17 cellular contexts compared by ENCODE assay signal in genomic region chr6:16326971-16327776, GRCh38.
A peak's percentile ranks its signal among the peaks of the same experiment; 100 is the strongest.
DNase-seq lines count a peak whose midpoint lies in the region; ATAC-seq and TF ChIP-seq lines count a peak whose summit lies in the region.
"Had no signal": no experiment of that assay in that cellular context is flagged by ENCODE, and none has a peak within 500 bp of the region (broad histone marks: within the 10 kb centered on the region; RNA-seq: fewer than 3 reads in every experiment).

No MANE protein-coding gene starts in this region.

- H3K27me3 ChIP-seq in mammary epithelial cell (ENCODE audit: insufficient read depth, low read length): no peaks in the 10 kb centered on the region
- no peaks in the 10 kb centered on the region for H3K27me3 ChIP-seq in PC-3 (ENCODE audit: low read length)
- peaks cover 0 to 2% (median 0%) of the 10 kb centered on the region in 3 experiments for H3K27me3 ChIP-seq in neuronal stem cell (ENCODE audit: control insufficient read depth in 3 of 3, insufficient read depth in 3 of 3, low read depth in 1 of 3, low read length in 3 of 3)
- H3K27me3 ChIP-seq in upper lobe of right lung: no peaks in the 10 kb centered on the region
- H3K27me3 ChIP-seq: BLaER1 treated with 17β-estradiol and CSF1 and Interleukin-3, amounts not matched to agents 10 nM and 100 nM had no signal

- H3K4me3 ChIP-seq in mammary epithelial cell (replicated peaks in 1 of 3; ENCODE audit: insufficient read depth in 1 of 3, low read depth in 2 of 3, low read length in 3 of 3) (no peak overlapping the region), PC-3 (ENCODE audit: low read length) (no peak overlapping the region), neuronal stem cell (ENCODE audit: low read length in 2 of 2) (no peak overlapping the region), upper lobe of right lung (no peak overlapping the region)
- H3K4me3 ChIP-seq: BLaER1 treated with 17β-estradiol and CSF1 and Interleukin-3, amounts not matched to agents 10 nM and 100 nM; GM23338 had no signal

- ATAC-seq in PC-3 (no peak), GM21423 (IDR thresholded peaks at IDR 0.05; ENCODE audit: unreplicated experiment) (no peak), HG02571 (IDR thresholded peaks at IDR 0.05; ENCODE audit: unreplicated experiment) (no peak), upper lobe of right lung (no peak)
- ATAC-seq: GM23338 had no signal

- intact Hi-C loops in mammary epithelial cell (cut with micrococcal nuclease): no loop called here
- intact Hi-C loops in MCF 10A (cut with micrococcal nuclease): no loop called here
- intact Hi-C loops in PC-3 (cut with micrococcal nuclease): no loop called here
- intact Hi-C loops in upper lobe of right lung (cut with DNase I): no loop called here

- dilution Hi-C loops in mammary epithelial cell (cut with HindIII; ENCODE audit: low sequenced_read_pairs): no loop called here

- H2BK120ac ChIP-seq in neuronal stem cell (ENCODE audit: low read depth, low read length): no peak overlapping the region

- POLR2A ChIA-PET in MCF 10A (lab: Yijun Ruan, JAX) (interaction anchor here (0.6 kb wide), 1 partner anchor 145 kb away, joined by 3 read pairs; no protein-coding TSS in a partner anchor), PC-3 (lab: Charles Lee; ENCODE audit: unreplicated experiment) (no interaction called here)

- no peak overlapping the region for H3K4ac ChIP-seq in neuronal stem cell (ENCODE audit: low read length)

- WGBS in mammary epithelial cell (ENCODE audit: low coverage, missing lambda C conversion rate): 92% methylated on average over 18 of the region's 43 CpGs
- no CpG with 5 or more reads among the region's 43 CpGs for WGBS in neuronal stem cell (ENCODE audit: extremely low coverage in 2 of 2, insufficient read length in 2 of 2, insufficient replicate concordance in 1 of 2), 2 donors

- no peak overlapping the region for H4K8ac ChIP-seq in neuronal stem cell (ENCODE audit: low read depth, low read length)

- H3K4me3 Mint-ChIP-seq in MCF 10A (ENCODE audit: unreplicated experiment): no peak overlapping the region
- H3K4me3 Mint-ChIP-seq: B cell; CD8-positive, alpha-beta memory T cell; GM23338 had no signal

- in situ Hi-C loops in mammary epithelial cell (cut with MboI; ENCODE audit: low sequenced_read_pairs in 2 of 2): loop anchor here in 1 of 2 donors (25.0 kb wide), 2 partner anchors 635 to 735 kb away; no protein-coding TSS in a partner anchor

- no peaks in the 10 kb centered on the region for H3K27me3 Mint-ChIP-seq in MCF 10A (ENCODE audit: insufficient read depth, unreplicated experiment)
- H3K27me3 Mint-ChIP-seq: B cell had no signal

- no peaks in the 10 kb centered on the region for H3K9me2 ChIP-seq in PC-3 (replicated peaks; ENCODE audit: low read length)

- H2BK12ac ChIP-seq in neuronal stem cell (ENCODE audit: low read length): no peak overlapping the region

- TSS peak; percentile 14 for BruUV-seq in mammary epithelial cell (replicated peaks; lab: Mats Ljungman, UMichigan)
- BruUV-seq in MCF 10A (replicated peaks; lab: Mats Ljungman, UMichigan): no TSS peak
- BruUV-seq in PC-3 (replicated peaks; lab: Mats Ljungman, UMichigan): TSS peak; percentile 7

- no peaks in the 10 kb centered on the region for H3K79me1 ChIP-seq in neuronal stem cell (ENCODE audit: low read depth, low read length)

- H3K4me1 Mint-ChIP-seq in MCF 10A (ENCODE audit: insufficient read depth, unreplicated experiment): no peaks in the 10 kb centered on the region

- DNase-seq in mammary epithelial cell (no peak), MCF 10A (ENCODE audit: unreplicated experiment) (no peak), PC-3 (no peak), neuronal stem cell (ENCODE audit: low spot score) (no peak), upper lobe of right lung (no peak)
- DNase-seq: 8988T; CD8-positive, alpha-beta memory T cell; COR-L47; DMS 273 treated with DMSO at 0.1 percent for 48 hours; DMS53; DND-41; EL had no signal

- H3K4me2 ChIP-seq in mammary epithelial cell (ENCODE audit: insufficient read depth, low read depth, low read length) (no peak overlapping the region), PC-3 (ENCODE audit: low read length) (no peak overlapping the region), neuronal stem cell (ENCODE audit: insufficient read depth, low read length, poor library complexity, severe bottlenecking) (no peak overlapping the region)
- H3K4me2 ChIP-seq: BLaER1 treated with 17β-estradiol and CSF1 and Interleukin-3, amounts not matched to agents 10 nM and 100 nM; GM23338 had no signal

- TF ChIP-seq CTCF in mammary epithelial cell (conservative IDR thresholded peaks at IDR 0.05 in 1 of 2, IDR thresholded peaks at IDR 0.05 in 1 of 2; ENCODE audit: extremely low read depth in 1 of 2, insufficient read depth in 1 of 2, low read depth in 1 of 2, low read length in 2 of 2): no peak
- TF ChIP-seq CTCF in MCF 10A (IDR thresholded peaks at IDR 0.05; ENCODE audit: unreplicated experiment): no peak
- TF ChIP-seq CTCF in PC-3 (conservative IDR thresholded peaks at IDR 0.05; ENCODE audit: low read depth, low read length): no peak
- no peak for TF ChIP-seq CTCF in upper lobe of right lung (IDR thresholded peaks at IDR 0.05)

- H4K20me1 ChIP-seq in mammary epithelial cell (ENCODE audit: insufficient read depth, low read length) (no peaks in the 10 kb centered on the region), PC-3 (ENCODE audit: low read length) (no peaks in the 10 kb centered on the region)

- H3K9ac ChIP-seq in mammary epithelial cell (ENCODE audit: insufficient read depth, low read length) (no peak overlapping the region), PC-3 (ENCODE audit: low read length) (no peak overlapping the region), neuronal stem cell (ENCODE audit: low read depth, low read length, poor library complexity) (peak overlapping the region; percentile 21)
- H3K9ac ChIP-seq: BLaER1 treated with 17β-estradiol and CSF1 and Interleukin-3, amounts not matched to agents 10 nM and 100 nM had no signal

- CTCF ChIA-PET in mammary epithelial cell (lab: Charles Lee; ENCODE audit: low non-redundant PET) (no interaction called here), MCF 10A (lab: Yijun Ruan, JAX) (interaction anchor here (0.6 to 1.3 kb wide), 3 partner anchors 9 to 92 kb away, joined by 3 to 4 read pairs (median 3); no protein-coding TSS in a partner anchor), PC-3 (lab: Charles Lee) (no interaction called here)

- peaks cover 2% of the 10 kb centered on the region for H3K36me3 ChIP-seq in mammary epithelial cell (ENCODE audit: insufficient read depth, low read length)
- no peaks in the 10 kb centered on the region; the same call in 1 of the 2 replicates for H3K36me3 ChIP-seq in PC-3 (ENCODE audit: low read depth, low read length)
- H3K36me3 ChIP-seq in neuronal stem cell (replicated peaks in 1 of 2; ENCODE audit: control insufficient read depth in 2 of 2, insufficient read depth in 2 of 2, low read length in 2 of 2): no peaks in the 10 kb centered on the region
- peaks cover 25% of the 10 kb centered on the region for H3K36me3 ChIP-seq in upper lobe of right lung

- H3K18ac ChIP-seq in neuronal stem cell (ENCODE audit: low read length): peak overlapping the region; percentile 69

- H3K9me3 Mint-ChIP-seq in MCF 10A (ENCODE audit: unreplicated experiment): no peaks in the 10 kb centered on the region
- H3K9me3 Mint-ChIP-seq: CD8-positive, alpha-beta memory T cell; GM23338 had no signal

- H3F3A ChIP-seq in PC-3 (ENCODE audit: low read length, unreplicated experiment): no peaks in the 10 kb centered on the region

- H3K4me1 ChIP-seq in mammary epithelial cell (ENCODE audit: insufficient read depth, low read length) (peaks cover 4% of the 10 kb centered on the region), PC-3 (ENCODE audit: insufficient read depth, low read length) (peaks cover 10% of the 10 kb centered on the region), neuronal stem cell (ENCODE audit: control insufficient read depth in 2 of 2, insufficient read depth in 1 of 2, low read depth in 1 of 2, low read length in 2 of 2) (peaks cover 5 to 13% of the 10 kb centered on the region in 2 donors), upper lobe of right lung (peaks cover 25% of the 10 kb centered on the region)

- H3K9me3 ChIP-seq in mammary epithelial cell (replicated peaks; ENCODE audit: insufficient read depth, low read length) (no peaks in the 10 kb centered on the region), PC-3 (ENCODE audit: low read length) (no peaks in the 10 kb centered on the region), neuronal stem cell (replicated peaks in 1 of 2; ENCODE audit: control insufficient read depth in 2 of 2, insufficient read depth in 1 of 2, low read depth in 1 of 2, low read length in 2 of 2) (no peaks in the 10 kb centered on the region), upper lobe of right lung (no peaks in the 10 kb centered on the region)

- H2AFZ ChIP-seq in mammary epithelial cell (ENCODE audit: low read depth, low read length) (no peak overlapping the region), PC-3 (ENCODE audit: low read length) (no peak overlapping the region), neuronal stem cell (ENCODE audit: low read length) (no peak overlapping the region)
- H2AFZ ChIP-seq: GM23338 had no signal

- no peak overlapping the region for H3K27ac ChIP-seq in mammary epithelial cell (ENCODE audit: insufficient read depth, low read depth, low read length)
- no peak overlapping the region for H3K27ac ChIP-seq in PC-3 (ENCODE audit: low read length)
- no peak overlapping the region for H3K27ac ChIP-seq in neuronal stem cell (replicated peaks; ENCODE audit: low read length)
- no peak overlapping the region for H3K27ac ChIP-seq in upper lobe of right lung
- H3K27ac ChIP-seq: BLaER1 treated with 17β-estradiol and CSF1 and Interleukin-3, amounts not matched to agents 10 nM and 100 nM had no signal

- peak overlapping the region; percentile 0 for H2AK5ac ChIP-seq in neuronal stem cell (ENCODE audit: low read depth, low read length)

- H3K27ac Mint-ChIP-seq in MCF 10A (ENCODE audit: low read depth, unreplicated experiment): no peak overlapping the region
- H3K27ac Mint-ChIP-seq: B cell, GM23338 had no signal

- peaks cover 11% of the 10 kb centered on the region for H3K36me3 Mint-ChIP-seq in MCF 10A (ENCODE audit: insufficient read depth, unreplicated experiment)

- H2BK5ac ChIP-seq in neuronal stem cell (ENCODE audit: low read length): no peak overlapping the region

- H3K14ac ChIP-seq in neuronal stem cell (ENCODE audit: low read length): peak overlapping the region; percentile 26

- no peak overlapping the region for H2BK15ac ChIP-seq in neuronal stem cell (ENCODE audit: low read length)

- H3K79me2 ChIP-seq in mammary epithelial cell (ENCODE audit: insufficient read depth, low read length): no peaks in the 10 kb centered on the region
- H3K79me2 ChIP-seq in PC-3 (ENCODE audit: low read length): no peaks in the 10 kb centered on the region

- H3K23ac ChIP-seq in neuronal stem cell (ENCODE audit: low read depth, low read length, poor library complexity): peak overlapping the region; percentile 21

- H4K91ac ChIP-seq in neuronal stem cell (ENCODE audit: low read depth, low read length, poor library complexity): no peak overlapping the region
